ENCODE assay signal across 19 cellular contexts in the genomic region with DNA sequence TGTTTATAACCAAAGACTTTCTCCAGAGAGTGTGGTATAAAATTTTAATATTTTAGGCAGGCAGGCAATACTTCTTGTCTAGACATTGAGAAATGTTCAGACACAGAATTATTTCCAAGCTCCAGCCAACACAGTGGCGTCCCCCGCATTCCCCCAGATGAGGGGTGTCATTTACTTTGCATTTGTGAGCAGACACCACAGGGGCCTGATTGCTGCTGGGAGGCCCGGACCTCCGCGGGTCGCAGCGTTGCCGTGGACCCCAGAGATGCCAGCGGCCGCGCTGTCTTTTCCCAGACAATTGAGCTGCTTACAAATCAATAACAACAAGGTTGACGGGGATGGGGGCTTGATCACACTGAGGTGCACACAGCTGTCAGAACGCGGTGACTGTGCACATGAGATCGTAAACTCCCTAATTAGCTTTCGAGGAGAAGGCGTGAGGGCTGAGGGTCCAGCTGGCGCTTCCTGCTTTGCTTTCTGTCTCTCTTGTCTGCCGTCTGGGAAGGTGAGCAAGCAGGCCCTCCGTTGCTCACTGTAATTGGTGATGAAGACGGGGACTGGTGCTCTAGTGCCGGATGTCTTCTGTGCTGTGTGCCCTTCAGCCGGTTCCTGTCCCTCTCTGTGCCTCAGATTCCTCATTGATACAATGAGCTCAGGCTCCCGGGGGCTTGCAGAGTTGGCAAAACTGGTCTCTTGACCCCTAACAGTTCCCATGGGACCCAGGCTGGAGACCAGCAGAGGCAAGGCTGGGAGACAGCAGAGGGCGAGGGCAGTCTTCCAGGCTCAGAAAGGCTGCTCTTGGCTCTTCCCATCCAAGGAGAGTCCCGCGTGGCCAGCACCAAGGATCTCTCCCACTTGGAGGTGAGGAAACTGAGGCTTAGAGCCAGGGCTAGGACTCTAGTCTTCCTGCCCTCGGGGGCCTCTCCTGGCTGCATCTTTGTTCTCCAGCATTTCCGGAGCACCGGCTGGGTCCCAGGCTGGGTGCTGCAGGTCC.
DNase-seq lines count a peak whose midpoint lies in the region; ATAC-seq, FAIRE-seq and TF ChIP-seq lines count a peak whose summit lies in the region.
"Had no signal": no experiment of that assay in that cellular context is flagged by ENCODE, and none has a peak within 500 bp of the region (broad histone marks: within the 10 kb centered on the region; RNA-seq: fewer than 3 reads in every experiment).

No MANE protein-coding gene starts in this region.

- TF ChIP-seq EP300 in HepG2 (IDR thresholded peaks at IDR 0.05; ENCODE audit: low read depth in 2 of 2, low read length in 2 of 2) (no peak), HepG2 (CRISPR knock-in tag; IDR thresholded peaks at IDR 0.05; ENCODE audit: borderline replicate concordance) (no peak), upper lobe of left lung (IDR thresholded peaks at IDR 0.05) (no peak)

- H3K36me3 ChIP-seq in HepG2 (replicated peaks in 1 of 2; ENCODE audit: control insufficient read depth in 1 of 2, insufficient read depth in 2 of 2, low read length in 2 of 2) (no peaks in the 10 kb centered on the region), right lobe of liver (no peaks in the 10 kb centered on the region), upper lobe of left lung (no peaks in the 10 kb centered on the region)

- no peak for TF ChIP-seq POLR2A in HepG2 (IDR thresholded peaks at IDR 0.05; ENCODE audit: insufficient read depth in 1 of 2, low read depth in 2 of 2, low read length in 2 of 2)
- no peak for TF ChIP-seq POLR2A in right lobe of liver (IDR thresholded peaks at IDR 0.05)
- TF ChIP-seq POLR2A in upper lobe of left lung (IDR thresholded peaks at IDR 0.05) = no peak

- ATAC-seq in HepG2 = no peak
- ATAC-seq in right lobe of liver = no peak
- ATAC-seq in upper lobe of left lung (ENCODE audit: low FRiP score in 2 of 2) = no peak
- ATAC-seq: left colon; sciatic nerve; stimulated activated effector memory CD8-positive, alpha-beta T cell treated with anti-CD3 and anti-CD28 coated beads, Interleukin-12 subunit alpha, Interleukin-12 subunit beta, amount 100 ng/mL, for 72 hours had no signal

- no peak overlapping the region for H2AFZ ChIP-seq in HepG2 (ENCODE audit: low read length)

- no peak overlapping the region for H3K4me3 ChIP-seq in HepG2 (replicated peaks in 1 of 3; ENCODE audit: insufficient read depth in 1 of 3, low read depth in 2 of 3, low read length in 3 of 3)
- H3K4me3 ChIP-seq in right lobe of liver = no peak overlapping the region
- no peak overlapping the region for H3K4me3 ChIP-seq in upper lobe of left lung
- H3K4me3 ChIP-seq: dorsolateral prefrontal cortex had no signal

- POLR2A ChIA-PET in HepG2 (lab: Yijun Ruan, JAX) = no interaction called here

- intact Hi-C loops in HepG2 (cut with micrococcal nuclease; ENCODE audit: unreplicated experiment) (no loop called here), right lobe of liver (cut with DNase I) (no loop called here)

- TF ChIP-seq RAD21 in HepG2 (CRISPR knock-in tag; IDR thresholded peaks at IDR 0.05) = no peak

- peaks cover 23 to 88% of the 10 kb centered on the region in 2 experiments; a peak in 4 of 5 replicates for H3K27me3 ChIP-seq in HepG2 (ENCODE audit: control insufficient read depth in 1 of 2, insufficient read depth in 2 of 2, low read length in 2 of 2)
- H3K27me3 ChIP-seq in right lobe of liver = no peaks in the 10 kb centered on the region
- H3K27me3 ChIP-seq in upper lobe of left lung = no peaks in the 10 kb centered on the region

- no peak for DNase-seq in HepG2 (ENCODE audit: low spot score)
- no peak for DNase-seq in right lobe of liver
- DNase-seq in NCI-H82 (lab: John Stamatoyannopoulos, UW) = peak; percentile 99
- DNase-seq in islet precursor cell = peak; percentile 49
- DNase-seq in upper lobe of left lung = peak; percentile 12 to 61
- no peak for DNase-seq in cerebellar cortex (ENCODE audit: low spot score)
- no peak for DNase-seq in NOMO-1 (lab: John Stamatoyannopoulos, UW; ENCODE audit: unreplicated experiment in 2 of 2)
- no peak for DNase-seq in kidney glomerular epithelial cell (lab: John Stamatoyannopoulos, UW)
- DNase-seq: activated naive CD4-positive, alpha-beta T cell; amygdala; CD4-positive, CD25-positive, alpha-beta regulatory T cell; DMS79 treated with DMSO at 0.1 percent for 48 hours; dorsolateral prefrontal cortex; left colon; NCI-H345 had no signal

- in situ Hi-C loops in HepG2 (cut with HindIII; ENCODE audit: extremely low pct_ligation_motif_present, low pct_unique_long_range_greater_than_20kb) = no loop called here

- H3K9me3 ChIP-seq in HepG2 (ENCODE audit: low read length) (no peaks in the 10 kb centered on the region), right lobe of liver (no peaks in the 10 kb centered on the region), upper lobe of left lung (no peaks in the 10 kb centered on the region)

- H3K4me1 ChIP-seq in HepG2 (ENCODE audit: insufficient read depth, low read length) = no peaks in the 10 kb centered on the region
- H3K4me1 ChIP-seq in right lobe of liver = no peaks in the 10 kb centered on the region
- H3K4me1 ChIP-seq in upper lobe of left lung = no peaks in the 10 kb centered on the region
- H3K4me1 ChIP-seq: foreskin keratinocyte had no signal

- H3K27ac ChIP-seq in HepG2 (ENCODE audit: extremely low read length, insufficient read depth, low read length) (no peak overlapping the region), right lobe of liver (no peak overlapping the region), upper lobe of left lung (no peak overlapping the region)
- H3K27ac ChIP-seq: dorsolateral prefrontal cortex, foreskin keratinocyte, KMS-11 had no signal

- no peak for FAIRE-seq in HepG2 (lab: Jason Lieb, UNC)

- H4K20me1 ChIP-seq in HepG2 (ENCODE audit: insufficient read depth, low read length) = no peaks in the 10 kb centered on the region

- BruUV-seq in HepG2 (replicated peaks; lab: Mats Ljungman, UMichigan) = no TSS peak

- H3K79me2 ChIP-seq in HepG2 (ENCODE audit: insufficient read depth, low read length) = no peaks in the 10 kb centered on the region

- 27% methylated on average over 28 of the region's 30 CpGs for WGBS in HepG2 (ENCODE audit: low lambda C conversion rate)
- 27% methylated on average over 13 of the region's 30 CpGs for WGBS in right lobe of liver (ENCODE audit: insufficient coverage, low coverage, low lambda C conversion rate, missing lambda C conversion rate)
- WGBS in upper lobe of left lung, 2 donors = 69 to 76% methylated on average over 22 to 30 of the region's 30 CpGs

- no peak overlapping the region for H3K9ac ChIP-seq in HepG2 (ENCODE audit: insufficient read depth, low read depth, low read length)
- H3K9ac ChIP-seq: KMS-11 had no signal

- CTCF ChIA-PET in HepG2 (lab: Yijun Ruan, JAX; ENCODE audit: low intra/inter-chr PET ratio, low total read pairs) = no interaction called here

- TF ChIP-seq CTCF in HepG2 (CRISPR knock-in tag; IDR thresholded peaks at IDR 0.05) = no peak
- TF ChIP-seq CTCF in right lobe of liver (IDR thresholded peaks at IDR 0.05) = no peak
- no peak for TF ChIP-seq CTCF in upper lobe of left lung (IDR thresholded peaks at IDR 0.05)

- H3K4me2 ChIP-seq in HepG2 (ENCODE audit: low read depth, low read length) = no peak overlapping the region
- H3K4me2 ChIP-seq: KMS-11 had no signal

TF ChIP-seq in HepG2, 621 proteins besides CTCF, POLR2A, EP300 and RAD21 (continues in another document):
- peak; percentile 95 for TF ChIP-seq ZNF768 (CRISPR knock-in tag; IDR thresholded peaks at IDR 0.05)
- TF ChIP-seq, protein P1, sequence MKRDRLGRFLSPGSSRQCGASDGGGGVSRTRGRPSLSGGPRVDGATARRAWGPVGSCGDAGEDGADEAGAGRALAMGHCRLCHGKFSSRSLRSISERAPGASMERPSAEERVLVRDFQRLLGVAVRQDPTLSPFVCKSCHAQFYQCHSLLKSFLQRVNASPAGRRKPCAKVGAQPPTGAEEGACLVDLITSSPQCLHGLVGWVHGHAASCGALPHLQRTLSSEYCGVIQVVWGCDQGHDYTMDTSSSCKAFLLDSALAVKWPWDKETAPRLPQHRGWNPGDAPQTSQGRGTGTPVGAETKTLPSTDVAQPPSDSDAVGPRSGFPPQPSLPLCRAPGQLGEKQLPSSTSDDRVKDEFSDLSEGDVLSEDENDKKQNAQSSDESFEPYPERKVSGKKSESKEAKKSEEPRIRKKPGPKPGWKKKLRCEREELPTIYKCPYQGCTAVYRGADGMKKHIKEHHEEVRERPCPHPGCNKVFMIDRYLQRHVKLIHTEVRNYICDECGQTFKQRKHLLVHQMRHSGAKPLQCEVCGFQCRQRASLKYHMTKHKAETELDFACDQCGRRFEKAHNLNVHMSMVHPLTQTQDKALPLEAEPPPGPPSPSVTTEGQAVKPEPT (CRISPR knock-in tag; IDR thresholded peaks at IDR 0.05; ENCODE audit: low read depth) = no peak
- TF ChIP-seq, protein P2, sequence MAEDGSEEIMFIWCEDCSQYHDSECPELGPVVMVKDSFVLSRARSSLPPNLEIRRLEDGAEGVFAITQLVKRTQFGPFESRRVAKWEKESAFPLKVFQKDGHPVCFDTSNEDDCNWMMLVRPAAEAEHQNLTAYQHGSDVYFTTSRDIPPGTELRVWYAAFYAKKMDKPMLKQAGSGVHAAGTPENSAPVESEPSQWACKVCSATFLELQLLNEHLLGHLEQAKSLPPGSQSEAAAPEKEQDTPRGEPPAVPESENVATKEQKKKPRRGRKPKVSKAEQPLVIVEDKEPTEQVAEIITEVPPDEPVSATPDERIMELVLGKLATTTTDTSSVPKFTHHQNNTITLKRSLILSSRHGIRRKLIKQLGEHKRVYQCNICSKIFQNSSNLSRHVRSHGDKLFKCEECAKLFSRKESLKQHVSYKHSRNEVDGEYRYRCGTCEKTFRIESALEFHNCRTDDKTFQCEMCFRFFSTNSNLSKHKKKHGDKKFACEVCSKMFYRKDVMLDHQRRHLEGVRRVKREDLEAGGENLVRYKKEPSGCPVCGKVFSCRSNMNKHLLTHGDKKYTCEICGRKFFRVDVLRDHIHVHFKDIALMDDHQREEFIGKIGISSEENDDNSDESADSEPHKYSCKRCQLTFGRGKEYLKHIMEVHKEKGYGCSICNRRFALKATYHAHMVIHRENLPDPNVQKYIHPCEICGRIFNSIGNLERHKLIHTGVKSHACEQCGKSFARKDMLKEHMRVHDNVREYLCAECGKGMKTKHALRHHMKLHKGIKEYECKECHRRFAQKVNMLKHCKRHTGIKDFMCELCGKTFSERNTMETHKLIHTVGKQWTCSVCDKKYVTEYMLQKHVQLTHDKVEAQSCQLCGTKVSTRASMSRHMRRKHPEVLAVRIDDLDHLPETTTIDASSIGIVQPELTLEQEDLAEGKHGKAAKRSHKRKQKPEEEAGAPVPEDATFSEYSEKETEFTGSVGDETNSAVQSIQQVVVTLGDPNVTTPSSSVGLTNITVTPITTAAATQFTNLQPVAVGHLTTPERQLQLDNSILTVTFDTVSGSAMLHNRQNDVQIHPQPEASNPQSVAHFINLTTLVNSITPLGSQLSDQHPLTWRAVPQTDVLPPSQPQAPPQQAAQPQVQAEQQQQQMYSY (CRISPR knock-in tag; IDR thresholded peaks at IDR 0.05) = no peak

Comparison
In these comparisons a context has a peak if more than half of its experiments do, and no peak if none do; other contexts are left out.
1. DNase-seq: peak in NCI-H82 (single experiment), islet precursor cell (single experiment) and upper lobe of left lung (2 of 2); none in HepG2 (single experiment), right lobe of liver (0 of 3), cerebellar cortex (single experiment), NOMO-1 (0 of 2) and kidney glomerular epithelial cell (single experiment).